Comparison of ENCODE assay signal across 16 cellular contexts in genomic region chr7:149217570-149217969, GRCh38. TPM values are rescaled to one million over a fixed set of nuclear protein-coding genes. Genes with fewer than 3 reads are reported as not detected.
DNase-seq lines count a peak whose midpoint lies in the region; ATAC-seq, FAIRE-seq and TF ChIP-seq lines count a peak whose summit lies in the region.
"Had no signal": no experiment of that assay in that cellular context is flagged by ENCODE, and none has a peak within 500 bp of the region (broad histone marks: within the 10 kb centered on the region; RNA-seq: fewer than 3 reads in every experiment).

No MANE protein-coding gene starts in this region.

- H3K4me1 Mint-ChIP-seq in activated T-helper 1 cell treated with anti-CD3 and anti-CD28 coated beads, Interleukin-12 subunit alpha, Interleukin-12 subunit beta, Interleukin-2, Interleukin-4 antibody, amounts not matched to agents 30 ng/mL and 10 ng/mL and 1 ng/mL, durations not matched to agents 14 hours and 24 hours and 36 hours (ENCODE audit: low read depth) = no peaks in the 10 kb centered on the region

- dilution Hi-C loops in endothelial cell of umbilical vein (cut with MboI; ENCODE audit: extremely low pct_ligation_motif_present, low sequenced_read_pairs) = no loop called here

- no peaks in the 10 kb centered on the region for H3K9me2 ChIP-seq in PC-3 (replicated peaks; ENCODE audit: low read length)

- no peak for TF ChIP-seq CTCF in endothelial cell of umbilical vein (IDR thresholded peaks at IDR 0.05; ENCODE audit: extremely low read depth in 1 of 2, insufficient read depth in 1 of 2, low read depth in 1 of 2, low read length in 2 of 2)
- TF ChIP-seq CTCF in pancreas (IDR thresholded peaks at IDR 0.05) = no peak
- no peak for TF ChIP-seq CTCF in upper lobe of right lung (IDR thresholded peaks at IDR 0.05)
- no peak for TF ChIP-seq CTCF in PC-3 (conservative IDR thresholded peaks at IDR 0.05; ENCODE audit: low read depth, low read length)

- no peaks in the 10 kb centered on the region for H3K4me1 ChIP-seq in endothelial cell of umbilical vein (ENCODE audit: control insufficient read depth, extremely low read depth, insufficient read depth, low read length)
- no peaks in the 10 kb centered on the region for H3K4me1 ChIP-seq in pancreas
- H3K4me1 ChIP-seq in upper lobe of right lung = no peaks in the 10 kb centered on the region
- 0 out of 2 replicates have a peak, but pooled peaks cover 4% of the 10 kb centered on the region for H3K4me1 ChIP-seq in PC-3 (ENCODE audit: insufficient read depth, low read length)

- no peaks in the 10 kb centered on the region for H3K9me1 ChIP-seq in endothelial cell of umbilical vein (replicated peaks; ENCODE audit: control insufficient read depth, extremely low read depth, insufficient read depth, low read length)

- H2AFZ ChIP-seq in endothelial cell of umbilical vein (ENCODE audit: low read depth, low read length) = no peak overlapping the region
- no peak overlapping the region for H2AFZ ChIP-seq in PC-3 (ENCODE audit: low read length)
- H2AFZ ChIP-seq: GM23338 had no signal

- WGBS in pancreas, 2 donors = 96 to 98% methylated on average over 6 of the region's 6 CpGs

- BruUV-seq in endothelial cell of umbilical vein (replicated peaks; lab: Mats Ljungman, UMichigan) = no TSS peak
- no TSS peak for BruUV-seq in PC-3 (replicated peaks; lab: Mats Ljungman, UMichigan)

- H3F3A ChIP-seq in PC-3 (ENCODE audit: low read length, unreplicated experiment) = no peaks in the 10 kb centered on the region

- no peak for DNase-seq in activated naive CD4-positive, alpha-beta T cell treated with anti-CD3 and anti-CD28 coated beads, Interleukin-2, amount 50 U/mL, for 72 hours (ENCODE audit: low spot score in 2 of 2)
- DNase-seq in activated naive CD4-positive, alpha-beta T cell treated with Interleukin-2 at 50 U/mL for 16 hours = no peak
- DNase-seq in activated T-helper 1 cell treated with anti-CD3 and anti-CD28 coated beads, Interleukin-12 subunit alpha, Interleukin-12 subunit beta, Interleukin-2, Interleukin-4 antibody, amounts not matched to agents 30 ng/mL and 10 ng/mL and 1 ng/mL, durations not matched to agents 14 hours and 24 hours and 36 hours (ENCODE audit: low spot score) = no peak
- DNase-seq in endothelial cell of umbilical vein (ENCODE audit: low read depth, low spot score) = peak; percentile 50
- DNase-seq in pancreas = no peak
- no peak for DNase-seq in upper lobe of right lung
- no peak for DNase-seq in PC-3
- DNase-seq: DMS79 treated with DMSO at 0.1 percent for 48 hours; NCI-H1105; NCI-H2081; NCI-H2171 treated with DMSO at 0.1 percent for 48 hours; NCI-H446 treated with DMSO at 0.1 percent for 48 hours; NK-92 treated with Interleukin-12 subunit alpha and Interleukin-12 subunit beta, amount 100 ng/mL, for 24 hours; Right ventricle myocardium superior had no signal

- POLR2A ChIA-PET in endothelial cell of umbilical vein (lab: Charles Lee) (no interaction called here), PC-3 (lab: Charles Lee; ENCODE audit: unreplicated experiment) (no interaction called here)

- H3K4me2 ChIP-seq in endothelial cell of umbilical vein (ENCODE audit: insufficient read depth, low read length) = no peak overlapping the region
- H3K4me2 ChIP-seq in PC-3 (ENCODE audit: low read length) = no peak overlapping the region
- H3K4me2 ChIP-seq: BLaER1 treated with 17β-estradiol and CSF1 and Interleukin-3, amounts not matched to agents 10 nM and 100 nM; GM23338 had no signal

- H3K27ac ChIP-seq in endothelial cell of umbilical vein (ENCODE audit: insufficient read depth, low read depth, low read length) (no peak overlapping the region), pancreas (no peak overlapping the region), upper lobe of right lung (no peak overlapping the region), PC-3 (ENCODE audit: low read length) (no peak overlapping the region)
- H3K27ac ChIP-seq: BLaER1 treated with 17β-estradiol and CSF1 and Interleukin-3, amounts not matched to agents 10 nM and 100 nM had no signal

- no peaks in the 10 kb centered on the region for H3K27me3 Mint-ChIP-seq in activated T-helper 1 cell treated with anti-CD3 and anti-CD28 coated beads, Interleukin-12 subunit alpha, Interleukin-12 subunit beta, Interleukin-2, Interleukin-4 antibody, amounts not matched to agents 30 ng/mL and 10 ng/mL and 1 ng/mL, durations not matched to agents 14 hours and 24 hours and 36 hours (ENCODE audit: insufficient read depth)

- H3K4me3 ChIP-seq in endothelial cell of umbilical vein (replicated peaks in 1 of 3; ENCODE audit: insufficient read depth in 1 of 3, low read depth in 1 of 3, low read length in 3 of 3) (no peak overlapping the region), pancreas (no peak overlapping the region), upper lobe of right lung (no peak overlapping the region), PC-3 (ENCODE audit: low read length) (no peak overlapping the region)
- H3K4me3 ChIP-seq: BLaER1 treated with 17β-estradiol and CSF1 and Interleukin-3, amounts not matched to agents 10 nM and 100 nM; GM23338 had no signal

- no peaks in the 10 kb centered on the region for H4K20me1 ChIP-seq in endothelial cell of umbilical vein (replicated peaks; ENCODE audit: control insufficient read depth, extremely low read depth, insufficient read depth, low read length)
- H4K20me1 ChIP-seq in PC-3 (ENCODE audit: low read length) = no peaks in the 10 kb centered on the region

- no peak for TF ChIP-seq POLR2A in endothelial cell of umbilical vein (IDR thresholded peaks at IDR 0.05; ENCODE audit: low read depth, low read length)

- H3K79me2 ChIP-seq in endothelial cell of umbilical vein (ENCODE audit: control insufficient read depth, insufficient read depth, low read length) (no peaks in the 10 kb centered on the region), PC-3 (ENCODE audit: low read length) (no peaks in the 10 kb centered on the region)

- intact Hi-C loops in activated T-helper 1 cell treated with anti-CD3 and anti-CD28 coated beads, Interleukin-12 subunit alpha, Interleukin-12 subunit beta, Interleukin-2, Interleukin-4 antibody, amounts not matched to agents 30 ng/mL and 10 ng/mL and 1 ng/mL, durations not matched to agents 14 hours and 24 hours and 36 hours (cut with micrococcal nuclease) = no loop called here
- intact Hi-C loops in endothelial cell of umbilical vein (cut with micrococcal nuclease) = no loop called here
- intact Hi-C loops in pancreas (cut with DNase I) = no loop called here
- intact Hi-C loops in upper lobe of right lung (cut with DNase I) = no loop called here
- intact Hi-C loops in PC-3 (cut with micrococcal nuclease) = no loop called here

- H3K27me3 ChIP-seq in endothelial cell of umbilical vein (ENCODE audit: control insufficient read depth in 2 of 2, insufficient read depth in 2 of 2, low read length in 2 of 2) = no peaks in the 10 kb centered on the region
- H3K27me3 ChIP-seq in pancreas = no peaks in the 10 kb centered on the region
- no peaks in the 10 kb centered on the region for H3K27me3 ChIP-seq in upper lobe of right lung
- H3K27me3 ChIP-seq in PC-3 (ENCODE audit: low read length) = no peaks in the 10 kb centered on the region
- H3K27me3 ChIP-seq: BLaER1 treated with 17β-estradiol and CSF1 and Interleukin-3, amounts not matched to agents 10 nM and 100 nM had no signal

- no peak overlapping the region for H3K4me3 Mint-ChIP-seq in activated T-helper 1 cell treated with anti-CD3 and anti-CD28 coated beads, Interleukin-12 subunit alpha, Interleukin-12 subunit beta, Interleukin-2, Interleukin-4 antibody, amounts not matched to agents 30 ng/mL and 10 ng/mL and 1 ng/mL, durations not matched to agents 14 hours and 24 hours and 36 hours
- H3K4me3 Mint-ChIP-seq: GM23338 had no signal

- CTCF ChIA-PET in endothelial cell of umbilical vein (lab: Charles Lee) (interaction anchor here (1.6 kb wide), 1 partner anchor 44 kb away, joined by 7 read pairs; the partner anchor contains the start of gene ZNF783), PC-3 (lab: Charles Lee) (no interaction called here)

- no peak for ATAC-seq in activated naive CD4-positive, alpha-beta T cell treated with anti-CD3 and anti-CD28 coated beads, Interleukin-2, amount 50 U/mL, for 72 hours
- no peak for ATAC-seq in pancreas
- ATAC-seq in upper lobe of right lung = no peak
- no peak for ATAC-seq in PC-3
- ATAC-seq: GM23338 had no signal

- H3K36me3 Mint-ChIP-seq in activated naive CD4-positive, alpha-beta T cell treated with anti-CD3 and anti-CD28 coated beads, Interleukin-2, amount 50 U/mL, for 72 hours = peaks cover 27 to 30% of the 10 kb centered on the region in 2 donors
- peaks cover 42% of the 10 kb centered on the region for H3K36me3 Mint-ChIP-seq in activated T-helper 1 cell treated with anti-CD3 and anti-CD28 coated beads, Interleukin-12 subunit alpha, Interleukin-12 subunit beta, Interleukin-2, Interleukin-4 antibody, amounts not matched to agents 30 ng/mL and 10 ng/mL and 1 ng/mL, durations not matched to agents 14 hours and 24 hours and 36 hours (ENCODE audit: low read depth)

- H3K27ac Mint-ChIP-seq in activated naive CD4-positive, alpha-beta T cell treated with anti-CD3 and anti-CD28 coated beads, Interleukin-2, amount 50 U/mL, for 72 hours = peak overlapping the region; percentile 3 to 51
- H3K27ac Mint-ChIP-seq in activated T-helper 1 cell treated with anti-CD3 and anti-CD28 coated beads, Interleukin-12 subunit alpha, Interleukin-12 subunit beta, Interleukin-2, Interleukin-4 antibody, amounts not matched to agents 30 ng/mL and 10 ng/mL and 1 ng/mL, durations not matched to agents 14 hours and 24 hours and 36 hours = peak overlapping the region; percentile 29
- H3K27ac Mint-ChIP-seq: GM23338 had no signal

- H3K9me3 ChIP-seq in endothelial cell of umbilical vein (replicated peaks; ENCODE audit: control insufficient read depth, insufficient read depth, low read length) (no peaks in the 10 kb centered on the region), pancreas (no peaks in the 10 kb centered on the region), upper lobe of right lung (no peaks in the 10 kb centered on the region), PC-3 (ENCODE audit: low read length) (no peaks in the 10 kb centered on the region)
- H3K9me3 ChIP-seq: BLaER1 treated with 17β-estradiol and CSF1 and Interleukin-3, amounts not matched to agents 10 nM and 100 nM had no signal

- no peaks in the 10 kb centered on the region for H3K9me3 Mint-ChIP-seq in activated naive CD4-positive, alpha-beta T cell treated with anti-CD3 and anti-CD28 coated beads, Interleukin-2, amount 50 U/mL, for 72 hours
- no peaks in the 10 kb centered on the region for H3K9me3 Mint-ChIP-seq in activated T-helper 1 cell treated with anti-CD3 and anti-CD28 coated beads, Interleukin-12 subunit alpha, Interleukin-12 subunit beta, Interleukin-2, Interleukin-4 antibody, amounts not matched to agents 30 ng/mL and 10 ng/mL and 1 ng/mL, durations not matched to agents 14 hours and 24 hours and 36 hours
- H3K9me3 Mint-ChIP-seq: GM23338 had no signal

- no peak overlapping the region for H3K9ac ChIP-seq in endothelial cell of umbilical vein (replicated peaks; ENCODE audit: extremely low read depth, insufficient read depth, low read length)
- no peak overlapping the region for H3K9ac ChIP-seq in PC-3 (ENCODE audit: low read length)
- H3K9ac ChIP-seq: BLaER1 treated with 17β-estradiol and CSF1 and Interleukin-3, amounts not matched to agents 10 nM and 100 nM had no signal

- H3K36me3 ChIP-seq in endothelial cell of umbilical vein (ENCODE audit: control insufficient read depth in 2 of 2, extremely low read depth in 1 of 2, insufficient read depth in 2 of 2, low read length in 2 of 2) (peaks cover 13 to 38% of the 10 kb centered on the region in 2 experiments), pancreas (peaks cover 0 to 35% (median 29%) of the 10 kb centered on the region in 3 donors), upper lobe of right lung (peaks cover 95% of the 10 kb centered on the region), PC-3 (ENCODE audit: low read depth, low read length) (peaks cover 40% of the 10 kb centered on the region)

- FAIRE-seq in endothelial cell of umbilical vein (lab: Jason Lieb, UNC) = peak; percentile 88
- FAIRE-seq in pancreas (lab: Jason Lieb, UNC) = no peak

RNA-seq across cellular contexts. Expression of gene ZNF212, which starts 21.9 kb away (rescaled TPM):
- total RNA-seq in activated naive CD4-positive, alpha-beta T cell treated with anti-CD3 and anti-CD28 coated beads, Interleukin-2, amount 50 U/mL, for 72 hours = 10 to 100 TPM; 12.1 to 13.3 TPM
- 15.0 and 17.8 TPM in 2 replicates for total RNA-seq in activated T-helper 1 cell treated with anti-CD3 and anti-CD28 coated beads, Interleukin-12 subunit alpha, Interleukin-12 subunit beta, Interleukin-2, Interleukin-4 antibody, amounts not matched to agents 30 ng/mL and 10 ng/mL and 1 ng/mL, durations not matched to agents 14 hours and 24 hours and 36 hours
- total RNA-seq in endothelial cell of umbilical vein = 9.0 and 9.2 TPM in 2 replicates
- polyA plus RNA-seq in endothelial cell of umbilical vein = 3.3 and 3.6 TPM in 2 replicates
- polyA plus RNA-seq in endothelial cell of umbilical vein (2011; cell fraction: cytosol; rRNA removed) = 3.9 and 4.0 TPM in 2 replicates
- 12.3 and 13.1 TPM in 2 replicates for polyA plus RNA-seq in endothelial cell of umbilical vein (2011; cell fraction: nucleus; rRNA removed)
- polyA plus RNA-seq in endothelial cell of umbilical vein (2012) = 3.3 and 4.6 TPM in 2 replicates
- 4.2 and 5.5 TPM in 2 replicates for polyA minus RNA-seq in endothelial cell of umbilical vein
- 4.6 TPM for polyA minus RNA-seq in endothelial cell of umbilical vein (2011; cell fraction: cytosol; rRNA and poly(A)+ RNA removed)
- 4.8 and 6.3 TPM in 2 replicates for polyA minus RNA-seq in endothelial cell of umbilical vein (2011; cell fraction: nucleus; rRNA and poly(A)+ RNA removed)
- total RNA-seq in pancreas = 1 to 10 TPM; 3.7 to 9.0 (median 5.2) TPM
- 10 to 100 TPM in 1 of 2 donors, 1 to 10 TPM in 1; 8.7 to 13.7 TPM for polyA plus RNA-seq in pancreas
- total RNA-seq in upper lobe of right lung = 10.2 TPM
- 9.7 and 10.4 TPM in 2 replicates for total RNA-seq in PC-3 (2014; rRNA removed)

RNA-seq across cellular contexts. Expression of gene ZNF282, which starts 22.2 kb away (rescaled TPM):
- total RNA-seq in activated naive CD4-positive, alpha-beta T cell treated with anti-CD3 and anti-CD28 coated beads, Interleukin-2, amount 50 U/mL, for 72 hours = 10 to 100 TPM; 23.5 to 35.6 TPM
- total RNA-seq in activated T-helper 1 cell treated with anti-CD3 and anti-CD28 coated beads, Interleukin-12 subunit alpha, Interleukin-12 subunit beta, Interleukin-2, Interleukin-4 antibody, amounts not matched to agents 30 ng/mL and 10 ng/mL and 1 ng/mL, durations not matched to agents 14 hours and 24 hours and 36 hours = 49.4 and 55.8 TPM in 2 replicates
- total RNA-seq in endothelial cell of umbilical vein = 34.4 and 36.0 TPM in 2 replicates
- 20.0 and 33.2 TPM in 2 replicates for polyA plus RNA-seq in endothelial cell of umbilical vein
- 13.8 and 16.2 TPM in 2 replicates for polyA plus RNA-seq in endothelial cell of umbilical vein (2011; cell fraction: cytosol; rRNA removed)
- polyA plus RNA-seq in endothelial cell of umbilical vein (2011; cell fraction: nucleus; rRNA removed) = 21.3 and 51.7 TPM in 2 replicates
- polyA plus RNA-seq in endothelial cell of umbilical vein (2012) = 15.4 and 18.4 TPM in 2 replicates
- 19.4 and 24.3 TPM in 2 replicates for polyA minus RNA-seq in endothelial cell of umbilical vein
- polyA minus RNA-seq in endothelial cell of umbilical vein (2011; cell fraction: cytosol; rRNA and poly(A)+ RNA removed) = 23.5 TPM
- polyA minus RNA-seq in endothelial cell of umbilical vein (2011; cell fraction: nucleus; rRNA and poly(A)+ RNA removed) = 30.1 and 34.7 TPM in 2 replicates
- 10 to 100 TPM; 12.1 to 19.4 (median 15.2) TPM for total RNA-seq in pancreas
- 10 to 100 TPM; 12.9 to 14.5 TPM for polyA plus RNA-seq in pancreas
- 23.3 TPM for total RNA-seq in upper lobe of right lung
- 31.4 and 39.7 TPM in 2 replicates for total RNA-seq in PC-3 (2014; rRNA removed)

RNA-seq across cellular contexts. Expression of gene ZNF783, which starts 44.4 kb away (rescaled TPM):
- 10 to 100 TPM in 1 of 2 donors, 1 to 10 TPM in 1; 7.6 to 18.2 TPM for total RNA-seq in activated naive CD4-positive, alpha-beta T cell treated with anti-CD3 and anti-CD28 coated beads, Interleukin-2, amount 50 U/mL, for 72 hours
- 24.1 and 25.6 TPM in 2 replicates for total RNA-seq in activated T-helper 1 cell treated with anti-CD3 and anti-CD28 coated beads, Interleukin-12 subunit alpha, Interleukin-12 subunit beta, Interleukin-2, Interleukin-4 antibody, amounts not matched to agents 30 ng/mL and 10 ng/mL and 1 ng/mL, durations not matched to agents 14 hours and 24 hours and 36 hours
- total RNA-seq in endothelial cell of umbilical vein = 9.2 and 9.8 TPM in 2 replicates
- polyA plus RNA-seq in endothelial cell of umbilical vein = 7.3 and 8.0 TPM in 2 replicates
- 4.2 and 5.5 TPM in 2 replicates for polyA plus RNA-seq in endothelial cell of umbilical vein (2011; cell fraction: cytosol; rRNA removed)
- polyA plus RNA-seq in endothelial cell of umbilical vein (2011; cell fraction: nucleus; rRNA removed) = 39.4 and 41.8 TPM in 2 replicates
- polyA plus RNA-seq in endothelial cell of umbilical vein (2012) = 3.9 and 5.4 TPM in 2 replicates
- 6.9 and 10.7 TPM in 2 replicates for polyA minus RNA-seq in endothelial cell of umbilical vein
- polyA minus RNA-seq in endothelial cell of umbilical vein (2011; cell fraction: cytosol; rRNA and poly(A)+ RNA removed) = 3.9 TPM
- polyA minus RNA-seq in endothelial cell of umbilical vein (2011; cell fraction: nucleus; rRNA and poly(A)+ RNA removed) = 7.7 and 10.1 TPM in 2 replicates
- 1 to 10 TPM; 4.7 to 9.9 (median 5.9) TPM for total RNA-seq in pancreas
- polyA plus RNA-seq in pancreas = 10 to 100 TPM in 1 of 2 donors, 1 to 10 TPM in 1; 9.8 to 11.2 TPM
- 18.8 TPM for total RNA-seq in upper lobe of right lung
- total RNA-seq in PC-3 (2014; rRNA removed) = 6.9 and 7.0 TPM in 2 replicates
